Comparison of ENCODE assay signal across 20 cellular contexts in genomic region chr2:137091704-137092103, GRCh38.
DNase-seq lines count a peak whose midpoint lies in the region; ATAC-seq and TF ChIP-seq lines count a peak whose summit lies in the region.
"Had no signal": no experiment of that assay in that cellular context is flagged by ENCODE, and none has a peak within 500 bp of the region (broad histone marks: within the 10 kb centered on the region; RNA-seq: fewer than 3 reads in every experiment).

No MANE protein-coding gene starts in this region.

- POLR2A ChIA-PET in IMR-90 (lab: Charles Lee; ENCODE audit: unreplicated experiment), result no interaction called here

- H2AFZ ChIP-seq in IMR-90 (replicated peaks; ENCODE audit: low read length, poor library complexity), result no peak overlapping the region

- in situ Hi-C loops in IMR-90 (cut with MboI; ENCODE audit: low sequenced_read_pairs) (no loop called here), brain microvascular endothelial cell (cut with HindIII; ENCODE audit: low pct_ligation_motif_present, low sequenced_read_pairs) (no loop called here)

- no peak overlapping the region for H2BK120ac ChIP-seq in IMR-90 (ENCODE audit: low read depth, low read length)

- H3K4me1 ChIP-seq in IMR-90 (ENCODE audit: control insufficient read depth, insufficient read depth, low read length), result no peaks in the 10 kb centered on the region
- no peaks in the 10 kb centered on the region for H3K4me1 ChIP-seq in effector memory CD4-positive, alpha-beta T cell (ENCODE audit: control insufficient read depth, insufficient read depth, low read length, poor library complexity, severe bottlenecking)
- H3K4me1 ChIP-seq in upper lobe of left lung, result no peaks in the 10 kb centered on the region
- H3K4me1 ChIP-seq: HAP-1 had no signal

- TF ChIP-seq CTCF in IMR-90 (conservative IDR thresholded peaks at IDR 0.05; ENCODE audit: low read depth, low read length), result no peak
- TF ChIP-seq CTCF in brain microvascular endothelial cell (IDR thresholded peaks at IDR 0.05; ENCODE audit: low read depth, low read length, missing control alignments), result no peak
- no peak for TF ChIP-seq CTCF in upper lobe of left lung (IDR thresholded peaks at IDR 0.05)

- no peak for DNase-seq in IMR-90
- DNase-seq in MV-4-11 (lab: John Stamatoyannopoulos, UW), result peak; percentile 63
- peak; percentile 15 for DNase-seq in brain microvascular endothelial cell
- peak; percentile 1 for DNase-seq in myocyte (ENCODE audit: low read depth)
- no peak for DNase-seq in effector memory CD4-positive, alpha-beta T cell
- no peak for DNase-seq in upper lobe of left lung
- DNase-seq: C1 segment of cervical spinal cord; DMS79 treated with DMSO at 0.1 percent for 48 hours; NCI-H1436; NCI-H2029; NCI-H2171; NCI-H69; NK-92 treated with Interleukin-12 subunit alpha and Interleukin-12 subunit beta, amount 100 ng/mL, for 24 hours; PC-3; SIG-M5; T-cell had no signal

- no peak overlapping the region for H3K23ac ChIP-seq in IMR-90 (ENCODE audit: low read depth, low read length)

- H3K4me2 ChIP-seq in IMR-90 (ENCODE audit: low read depth, low read length), result no peak overlapping the region

- H3K27me3 ChIP-seq in IMR-90 (ENCODE audit: control insufficient read depth, insufficient read depth, low read length) (no peaks in the 10 kb centered on the region), brain microvascular endothelial cell (replicated peaks) (no peaks in the 10 kb centered on the region), upper lobe of left lung (no peaks in the 10 kb centered on the region)
- H3K27me3 ChIP-seq in effector memory CD4-positive, alpha-beta T cell (replicated peaks; ENCODE audit: control insufficient read depth, insufficient read depth, low read length, poor library complexity, severe bottlenecking), result no peaks in the 10 kb centered on the region

- no peaks in the 10 kb centered on the region for H4K20me1 ChIP-seq in IMR-90 (ENCODE audit: insufficient read depth, low read length)

- no peak overlapping the region for H2BK5ac ChIP-seq in IMR-90 (ENCODE audit: low read depth, low read length, poor library complexity, severe bottlenecking)

- H3K9me3 ChIP-seq in IMR-90 (ENCODE audit: control insufficient read depth, insufficient read depth, low read length) (peaks cover 5% of the 10 kb centered on the region), upper lobe of left lung (no peaks in the 10 kb centered on the region)
- H3K9me3 ChIP-seq in effector memory CD4-positive, alpha-beta T cell (ENCODE audit: control insufficient read depth, low read length), result no peaks in the 10 kb centered on the region
- H3K9me3 ChIP-seq: HAP-1 had no signal

- H3K27ac ChIP-seq in IMR-90 (ENCODE audit: insufficient read depth, low read length) (no peak overlapping the region), brain microvascular endothelial cell (no peak overlapping the region), upper lobe of left lung (no peak overlapping the region)
- no peak overlapping the region for H3K27ac ChIP-seq in effector memory CD4-positive, alpha-beta T cell (ENCODE audit: insufficient read depth, low read length, poor library complexity, severe bottlenecking)
- H3K27ac ChIP-seq: RWPE1 had no signal

- dilution Hi-C loops in IMR-90 (cut with HindIII; ENCODE audit: low sequenced_read_pairs, unreplicated experiment), result no loop called here

- no peak overlapping the region for H3K56ac ChIP-seq in IMR-90 (ENCODE audit: extremely low read depth, insufficient read depth, low read length)

- no peak for TF ChIP-seq EP300 in upper lobe of left lung (IDR thresholded peaks at IDR 0.05)

- ATAC-seq in IMR-90 (ENCODE audit: low read depth) (no peak), GM18870 (IDR thresholded peaks at IDR 0.05; ENCODE audit: unreplicated experiment) (no peak), upper lobe of left lung (ENCODE audit: low FRiP score in 2 of 2) (no peak)
- ATAC-seq: PC-3, SK-N-SH treated with all-trans-retinoic acid at 6 μM for 48 hours, T-cell had no signal

- intact Hi-C loops in IMR-90 (cut with micrococcal nuclease), result no loop called here

- H3K36me3 ChIP-seq in IMR-90 (ENCODE audit: control insufficient read depth, insufficient read depth, low read length), result no peaks in the 10 kb centered on the region
- no peaks in the 10 kb centered on the region for H3K36me3 ChIP-seq in brain microvascular endothelial cell (replicated peaks)
- H3K36me3 ChIP-seq in effector memory CD4-positive, alpha-beta T cell (ENCODE audit: control insufficient read depth, insufficient read depth, low read length), result no peaks in the 10 kb centered on the region
- no peaks in the 10 kb centered on the region for H3K36me3 ChIP-seq in upper lobe of left lung
- H3K36me3 ChIP-seq: HAP-1 had no signal

- H3K9ac ChIP-seq in IMR-90 (ENCODE audit: low read depth, low read length), result no peak overlapping the region

- no peak overlapping the region for H3K4me3 ChIP-seq in IMR-90 (ENCODE audit: insufficient read depth, low read depth, low read length)
- H3K4me3 ChIP-seq in brain microvascular endothelial cell (ENCODE audit: low read depth, low read length), result no peak overlapping the region
- H3K4me3 ChIP-seq in effector memory CD4-positive, alpha-beta T cell (ENCODE audit: insufficient read depth, low read depth, low read length, poor library complexity, severe bottlenecking), result no peak overlapping the region
- no peak overlapping the region for H3K4me3 ChIP-seq in upper lobe of left lung
- H3K4me3 ChIP-seq: HAP-1 had no signal

- no peak overlapping the region for H4K5ac ChIP-seq in IMR-90 (ENCODE audit: low read depth, low read length)

- no peak overlapping the region for H4K8ac ChIP-seq in IMR-90 (ENCODE audit: low read depth in 2 of 2, low read length in 2 of 2)

- no peak overlapping the region for H2BK20ac ChIP-seq in IMR-90 (ENCODE audit: low read depth, low read length)

- H3K18ac ChIP-seq in IMR-90 (ENCODE audit: low read depth, low read length), result no peak overlapping the region

- H3K9me1 ChIP-seq in IMR-90 (ENCODE audit: insufficient read depth, low read length), result no peaks in the 10 kb centered on the region

- H2AK9ac ChIP-seq in IMR-90 (replicated peaks; ENCODE audit: low read depth, low read length, poor library complexity), result no peak overlapping the region

- no peak for TF ChIP-seq POLR2A in IMR-90 (IDR thresholded peaks at IDR 0.05; ENCODE audit: low read depth, low read length)
- TF ChIP-seq POLR2A in upper lobe of left lung (IDR thresholded peaks at IDR 0.05), result no peak

- H2BK15ac ChIP-seq in IMR-90 (ENCODE audit: low read depth, low read length), result no peak overlapping the region

- no peak overlapping the region for H3K14ac ChIP-seq in IMR-90 (replicated peaks; ENCODE audit: low read depth, low read length)

- H3K4ac ChIP-seq in IMR-90 (ENCODE audit: low read depth, low read length), result no peak overlapping the region

- no peak for TF ChIP-seq RAD21 in IMR-90 (IDR thresholded peaks at IDR 0.05; ENCODE audit: low read length)

- no TSS peak for BruUV-seq in IMR-90 (replicated peaks; lab: Mats Ljungman, UMichigan)

- WGBS in IMR-90 (ENCODE audit: extremely low coverage in 2 of 2, insufficient read length in 1 of 2), 2 experiments, result no CpG with 5 or more reads among the region's 3 CpGs
- WGBS in upper lobe of left lung, 2 donors, result 56 to 70% methylated on average over 3 of the region's 3 CpGs

- no peaks in the 10 kb centered on the region for H3K79me1 ChIP-seq in IMR-90 (ENCODE audit: low read depth in 1 of 2, low read length in 2 of 2)

- CTCF ChIA-PET in IMR-90 (lab: Yijun Ruan, JAX), result no interaction called here

- H4K91ac ChIP-seq in IMR-90 (ENCODE audit: insufficient read depth, low read depth, low read length), result no peak overlapping the region

- H2AK5ac ChIP-seq in IMR-90 (ENCODE audit: low read depth, low read length), result no peak overlapping the region

TF ChIP-seq in IMR-90, 13 proteins besides CTCF, POLR2A, EP300 and RAD21:
- TF ChIP-seq CEBPB (IDR thresholded peaks at IDR 0.05; ENCODE audit: low read depth, low read length), result peak; percentile 38
- no peak for TF ChIP-seq BHLHE40 (IDR thresholded peaks at IDR 0.05; ENCODE audit: low read depth, low read length)
- no peak for TF ChIP-seq ELK1 (IDR thresholded peaks at IDR 0.05; ENCODE audit: borderline replicate concordance, low read depth, low read length)
TF ChIP-seq in IMR-90: peak in this region for 1.

Comparison
In these comparisons a context has a peak if more than half of its experiments do, and no peak if none do; other contexts are left out.
1. DNase-seq: peak in MV-4-11 (single experiment), brain microvascular endothelial cell (single experiment) and myocyte (single experiment); none in IMR-90 (single experiment), effector memory CD4-positive, alpha-beta T cell (0 of 3) and upper lobe of left lung (0 of 2).